ENCODE assay signal across 8 cellular contexts in the genomic region with DNA sequence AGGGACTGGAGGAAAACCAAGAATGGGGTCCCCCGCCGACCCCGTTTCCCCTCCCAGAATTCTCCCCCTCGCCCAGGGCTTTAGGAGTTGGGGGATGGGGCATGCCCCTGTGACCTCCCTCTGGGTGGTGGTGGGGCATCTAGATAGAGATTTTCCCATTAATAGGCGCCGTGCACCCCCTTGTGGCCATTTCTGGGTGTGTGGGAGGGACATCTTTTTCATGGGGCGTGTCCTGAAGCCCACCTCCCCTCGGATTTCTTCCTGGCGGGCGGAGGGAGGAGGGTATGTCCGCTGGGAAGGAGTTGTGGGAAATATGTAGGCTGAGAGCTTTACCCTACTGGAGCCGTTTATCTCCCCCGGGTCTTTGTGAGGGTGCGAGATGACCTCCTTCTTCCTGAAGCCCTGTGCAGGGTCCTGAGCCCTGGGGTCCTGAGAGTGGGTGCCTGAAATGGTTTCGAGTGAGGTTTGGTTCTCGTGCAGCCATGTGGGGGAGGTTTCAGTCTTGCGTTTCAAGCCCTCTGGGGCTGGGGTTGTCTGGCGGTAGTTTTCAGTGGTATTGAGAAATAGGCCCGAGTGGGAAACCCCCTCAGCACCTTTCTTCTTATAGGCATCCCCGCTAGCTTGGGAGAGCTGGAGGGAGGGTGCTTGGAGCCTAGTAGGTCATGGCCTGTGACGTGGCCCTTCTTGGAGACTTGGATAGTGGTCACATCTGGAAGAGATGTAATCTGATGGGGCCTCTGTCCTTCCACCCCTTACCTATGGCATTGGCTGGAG. TPM values are rescaled to one million over a fixed set of nuclear protein-coding genes. Genes with fewer than 3 reads are reported as not detected.
DNase-seq lines count a peak whose midpoint lies in the region; ATAC-seq and TF ChIP-seq lines count a peak whose summit lies in the region.

No MANE protein-coding gene starts in this region.

- H3K79me2 ChIP-seq in ACC112 (ENCODE audit: control insufficient read depth, insufficient read depth, low read length, unreplicated experiment) = peaks cover 34% of the 10 kb centered on the region

- peak; percentile 22 for TF ChIP-seq POLR2A in GM19193 (IDR thresholded peaks at IDR 0.05; ENCODE audit: extremely low read depth, insufficient read depth, insufficient read length)

- H3K4me3 ChIP-seq in ACC112 (ENCODE audit: low read depth, low read length) = peak overlapping the region; percentile 94

- peak overlapping the region; percentile 79 for H3K27ac ChIP-seq in ACC112 (ENCODE audit: low read depth, low read length)

- H3K27me3 ChIP-seq in ACC112 (ENCODE audit: insufficient read depth, low read length) = no peaks in the 10 kb centered on the region

- DNase-seq in NCI-H460 (ENCODE audit: extremely low read depth, low read depth) (peak; percentile 59), dermis blood vessel endothelial cell (peak; percentile 80), lung microvascular endothelial cell (ENCODE audit: low read depth in 2 of 2) (peak; percentile 64 to 77)
- peak; percentile 80 for DNase-seq in activated CD4-positive, alpha-beta T cell treated with anti-CD3 and anti-CD28 coated beads, Interleukin-2, amount 50 U/mL, for 1 hour
- peak; percentile 60 for DNase-seq in stimulated activated CD8-positive, alpha-beta memory T cell treated with anti-CD3 and anti-CD28 coated beads, Interleukin-12 subunit alpha, Interleukin-12 subunit beta, amount 100 ng/mL, for 4 hours (ENCODE audit: low read depth)

- H3K36me3 ChIP-seq in ACC112 (ENCODE audit: insufficient read depth, low read length) = no peaks in the 10 kb centered on the region; the same call in 1 of the 2 replicates

- no peak overlapping the region for H2AFZ ChIP-seq in ACC112 (ENCODE audit: low read length, unreplicated experiment)

- no peak for ATAC-seq in HG02763 (IDR thresholded peaks at IDR 0.05; ENCODE audit: unreplicated experiment)

- H3K4me1 ChIP-seq in ACC112 (ENCODE audit: control insufficient read depth, insufficient read depth, low read length, unreplicated experiment) = peaks cover 15% of the 10 kb centered on the region

RNA-seq across cellular contexts. Expression of gene PRMT1, which starts 1.0 kb away (rescaled TPM):
- total RNA-seq in NCI-H460 (2014; rRNA removed; shearing (Covaris generic)) = 228 and 254 TPM in 2 replicates
- 447 and 497 TPM in 2 replicates for polyA plus RNA-seq in NCI-H460 (2014; cell fraction: nucleus; rRNA removed)
- total RNA-seq in dermis blood vessel endothelial cell (282 and 338 TPM in 2 replicates), lung microvascular endothelial cell (257 and 308 TPM in 2 replicates)

RNA-seq across cellular contexts. Expression of gene ADM5, which starts 11.3 kb away (rescaled TPM):
- total RNA-seq in NCI-H460 (2014; rRNA removed; shearing (Covaris generic)) = 3.1 and 3.2 TPM in 2 replicates
- 44.4 and 49.0 TPM in 2 replicates for polyA plus RNA-seq in NCI-H460 (2014; cell fraction: nucleus; rRNA removed)
- total RNA-seq in dermis blood vessel endothelial cell = 0.70 and 1.5 TPM in 2 replicates
- 0.22 and 0.40 TPM in 2 replicates for total RNA-seq in lung microvascular endothelial cell

RNA-seq across cellular contexts. Expression of gene BCL2L12, which starts 12.4 kb away (rescaled TPM):
- 16.4 and 17.5 TPM in 2 replicates for total RNA-seq in NCI-H460 (2014; rRNA removed; shearing (Covaris generic))
- 17.6 and 25.0 TPM in 2 replicates for polyA plus RNA-seq in NCI-H460 (2014; cell fraction: nucleus; rRNA removed)
- total RNA-seq in dermis blood vessel endothelial cell (3.1 and 9.2 TPM in 2 replicates), lung microvascular endothelial cell (3.4 and 4.8 TPM in 2 replicates)

RNA-seq across cellular contexts. Expression of gene IRF3, which starts 12.4 kb away (rescaled TPM):
- 36.5 and 38.0 TPM in 2 replicates for total RNA-seq in NCI-H460 (2014; rRNA removed; shearing (Covaris generic))
- 48.5 and 62.9 TPM in 2 replicates for polyA plus RNA-seq in NCI-H460 (2014; cell fraction: nucleus; rRNA removed)
- 47.3 and 79.9 TPM in 2 replicates for total RNA-seq in dermis blood vessel endothelial cell
- total RNA-seq in lung microvascular endothelial cell = 26.8 and 43.1 TPM in 2 replicates

RNA-seq across cellular contexts. Expression of gene CPT1C, which starts 12.8 kb away (rescaled TPM):
- total RNA-seq in NCI-H460 (2014; rRNA removed; shearing (Covaris generic)) = 1.7 and 2.2 TPM in 2 replicates
- 0.63 TPM in 1 of 2 replicates, not detected in the other for polyA plus RNA-seq in NCI-H460 (2014; cell fraction: nucleus; rRNA removed)
- 19.1 and 19.5 TPM in 2 replicates for total RNA-seq in dermis blood vessel endothelial cell
- total RNA-seq in lung microvascular endothelial cell = 14.1 and 14.4 TPM in 2 replicates
